ENCODE assay signal across 17 cellular contexts in genomic region chr22:45112136-45112879, GRCh38. TPM values are rescaled to one million over a fixed set of nuclear protein-coding genes. Genes with fewer than 3 reads are reported as not detected.
A peak's percentile ranks its signal among the peaks of the same experiment; 100 is the strongest.
DNase-seq lines count a peak whose midpoint lies in the region; ATAC-seq, FAIRE-seq and TF ChIP-seq lines count a peak whose summit lies in the region.
"Had no signal": no experiment of that assay in that cellular context is flagged by ENCODE, and none has a peak within 500 bp of the region (broad histone marks: within the 10 kb centered on the region; RNA-seq: fewer than 3 reads in every experiment).

No MANE protein-coding gene starts in this region.

- H3K36me3 Mint-ChIP-seq in MCF 10A (ENCODE audit: insufficient read depth, unreplicated experiment), result peaks cover 6% of the 10 kb centered on the region
- H3K36me3 Mint-ChIP-seq in activated CD4-positive, alpha-beta T cell treated with anti-CD3 and anti-CD28 coated beads, Interleukin-2, amount 10 ng/mL, durations not matched to agents 24 days and 14 days (ENCODE audit: low read depth), result no peaks in the 10 kb centered on the region
- H3K36me3 Mint-ChIP-seq: natural killer cell had no signal

- ATAC-seq in upper lobe of right lung, result no peak
- ATAC-seq: natural killer cell had no signal

- H3K9me3 ChIP-seq in breast epithelium (no peaks in the 10 kb centered on the region), fibroblast of lung (ENCODE audit: control insufficient read depth, insufficient read depth, low read depth, low read length) (no peaks in the 10 kb centered on the region), upper lobe of right lung (no peaks in the 10 kb centered on the region)
- H3K9me3 ChIP-seq: prostate gland, SJSA1 had no signal

- peak overlapping the region; percentile 82 for H3K27ac Mint-ChIP-seq in MCF 10A (ENCODE audit: low read depth, unreplicated experiment)
- no peak overlapping the region for H3K27ac Mint-ChIP-seq in activated CD4-positive, alpha-beta T cell treated with anti-CD3 and anti-CD28 coated beads, Interleukin-2, amount 10 ng/mL, durations not matched to agents 24 days and 14 days
- H3K27ac Mint-ChIP-seq: natural killer cell had no signal

- no peak for FAIRE-seq in frontal cortex (lab: Jason Lieb, UNC)

- H3K4me1 Mint-ChIP-seq in MCF 10A (ENCODE audit: insufficient read depth, unreplicated experiment), result peaks cover 5% of the 10 kb centered on the region
- H3K4me1 Mint-ChIP-seq in activated CD4-positive, alpha-beta T cell treated with anti-CD3 and anti-CD28 coated beads, Interleukin-2, amount 10 ng/mL, durations not matched to agents 24 days and 14 days, result no peaks in the 10 kb centered on the region
- H3K4me1 Mint-ChIP-seq: natural killer cell had no signal

- H3K4me3 ChIP-seq in breast epithelium (no peak overlapping the region), fibroblast of lung (replicated peaks in 1 of 4; ENCODE audit: control extremely low read depth in 1 of 4, insufficient read depth in 1 of 4, low read depth in 3 of 4, low read length in 4 of 4) (no peak overlapping the region), upper lobe of right lung (no peak overlapping the region)
- H3K4me3 ChIP-seq: dorsolateral prefrontal cortex, esophagus muscularis mucosa, prostate gland, SJSA1 had no signal

- POLR2A ChIA-PET in MCF 10A (lab: Yijun Ruan, JAX), result interaction anchor here (0.6 to 1.5 kb wide), 3 partner anchors 46 to 356 kb away, joined by 3 to 6 read pairs (median 3); partner anchors contain the start of gene NUP50
- POLR2A ChIA-PET in RWPE1 (lab: Yijun Ruan, JAX; ENCODE audit: low non-redundant PET), result interaction anchor here (0.5 kb wide), 1 partner anchor 51 kb away, joined by 6 read pairs; no protein-coding TSS in a partner anchor

- no peak overlapping the region for H3K4me2 ChIP-seq in fibroblast of lung (ENCODE audit: extremely low read depth, insufficient read depth, low read length)

- no peak for TF ChIP-seq POLR2A in breast epithelium (IDR thresholded peaks at IDR 0.05)

- H3K9ac ChIP-seq in fibroblast of lung (ENCODE audit: insufficient read depth, low read length), result no peak overlapping the region

- no peaks in the 10 kb centered on the region for H3K4me1 ChIP-seq in breast epithelium
- no peaks in the 10 kb centered on the region for H3K4me1 ChIP-seq in fibroblast of lung (ENCODE audit: control insufficient read depth, extremely low read depth, insufficient read depth, low read length)
- H3K4me1 ChIP-seq in upper lobe of right lung, result no peaks in the 10 kb centered on the region
- H3K4me1 ChIP-seq: esophagus muscularis mucosa, prostate gland, SJSA1 had no signal

- no peaks in the 10 kb centered on the region for H4K20me1 ChIP-seq in fibroblast of lung (ENCODE audit: control insufficient read depth, extremely low read depth, insufficient read depth, low read length)

- intact Hi-C loops in MCF 10A (cut with micrococcal nuclease) (no loop called here), breast epithelium (cut with DNase I; ENCODE audit: low total_unique reads) (no loop called here), upper lobe of right lung (cut with DNase I) (no loop called here)
- intact Hi-C loops in activated CD4-positive, alpha-beta T cell treated with anti-CD3 and anti-CD28 coated beads, Interleukin-2, amount 10 ng/mL, durations not matched to agents 24 days and 14 days (cut with micrococcal nuclease), result no loop called here

- H2AFZ ChIP-seq in fibroblast of lung (ENCODE audit: low read length), result no peak overlapping the region

- no TSS peak for BruUV-seq in MCF 10A (replicated peaks; lab: Mats Ljungman, UMichigan)

- DNase-seq in MCF 10A (ENCODE audit: unreplicated experiment) (peak; percentile 69), breast epithelium (ENCODE audit: low spot score in 2 of 2) (no peak), RWPE1 (ENCODE audit: low spot score) (peak; percentile 11), fibroblast of lung (ENCODE audit: low read depth in 2 of 2) (peak; percentile 4 to 29), upper lobe of right lung (peak; percentile 32), NCI-H82 treated with DMSO at 0.1 percent for 48 hours (lab: John Stamatoyannopoulos, UW; ENCODE audit: unreplicated experiment) (no peak), frontal cortex (ENCODE audit: low spot score in 2 of 2) (no peak)
- no peak for DNase-seq in activated CD4-positive, alpha-beta T cell treated with anti-CD3 and anti-CD28 coated beads, Interleukin-2, amount 10 ng/mL, durations not matched to agents 24 days and 14 days
- DNase-seq: dorsolateral prefrontal cortex; natural killer cell; NCI-H1105; NCI-H345; stimulated activated naive CD4-positive, alpha-beta T cell had no signal

- no peak for TF ChIP-seq CTCF in MCF 10A (IDR thresholded peaks at IDR 0.05; ENCODE audit: unreplicated experiment)
- TF ChIP-seq CTCF in breast epithelium (IDR thresholded peaks at IDR 0.05), result no peak
- TF ChIP-seq CTCF in RWPE1 (conservative IDR thresholded peaks at IDR 0.05; ENCODE audit: low read depth), result no peak
- no peak for TF ChIP-seq CTCF in fibroblast of lung (conservative IDR thresholded peaks at IDR 0.05 in 1 of 2, IDR thresholded peaks at IDR 0.05 in 1 of 2; ENCODE audit: low read depth in 1 of 2, low read length in 2 of 2)
- no peak for TF ChIP-seq CTCF in upper lobe of right lung (IDR thresholded peaks at IDR 0.05)

- H3K36me3 ChIP-seq in breast epithelium (no peaks in the 10 kb centered on the region), fibroblast of lung (ENCODE audit: control insufficient read depth, insufficient read depth, low read length) (no peaks in the 10 kb centered on the region), upper lobe of right lung (no peaks in the 10 kb centered on the region)
- H3K36me3 ChIP-seq: esophagus muscularis mucosa, prostate gland, SJSA1 had no signal

- CTCF ChIA-PET in MCF 10A (lab: Yijun Ruan, JAX) (interaction anchor here (2.1 kb wide), 1 partner anchor 17 kb away, joined by 10 read pairs; no protein-coding TSS in a partner anchor), RWPE1 (lab: Yijun Ruan, JAX) (interaction anchor here (0.7 kb wide), 1 partner anchor 512 kb away, joined by 3 read pairs; no protein-coding TSS in a partner anchor)

- H3K27me3 ChIP-seq in breast epithelium (peaks cover 0 to 4% of the 10 kb centered on the region in 2 donors), fibroblast of lung (ENCODE audit: control insufficient read depth, insufficient read depth, low read length) (no peaks in the 10 kb centered on the region), upper lobe of right lung (peaks cover 3% of the 10 kb centered on the region)
- H3K27me3 ChIP-seq: SJSA1 had no signal

- H3K4me3 Mint-ChIP-seq in MCF 10A (ENCODE audit: unreplicated experiment), result no peak overlapping the region
- H3K4me3 Mint-ChIP-seq in activated CD4-positive, alpha-beta T cell treated with anti-CD3 and anti-CD28 coated beads, Interleukin-2, amount 10 ng/mL, durations not matched to agents 24 days and 14 days, result no peak overlapping the region
- H3K4me3 Mint-ChIP-seq: natural killer cell had no signal

- H3K9me3 Mint-ChIP-seq in MCF 10A (ENCODE audit: unreplicated experiment), result peaks cover 13% of the 10 kb centered on the region
- no peaks in the 10 kb centered on the region for H3K9me3 Mint-ChIP-seq in activated CD4-positive, alpha-beta T cell treated with anti-CD3 and anti-CD28 coated beads, Interleukin-2, amount 10 ng/mL, durations not matched to agents 24 days and 14 days
- H3K9me3 Mint-ChIP-seq: natural killer cell had no signal

- no peaks in the 10 kb centered on the region for H3K79me2 ChIP-seq in fibroblast of lung (ENCODE audit: control insufficient read depth, insufficient read depth, low read length)

- H3K27ac ChIP-seq in breast epithelium (no peak overlapping the region), RWPE1 (peak overlapping the region; percentile 49), fibroblast of lung (ENCODE audit: insufficient read depth, low read length) (no peak overlapping the region), upper lobe of right lung (no peak overlapping the region)
- H3K27ac ChIP-seq: 22Rv1, dorsolateral prefrontal cortex, esophagus muscularis mucosa, prostate gland, SJSA1 had no signal

- no peaks in the 10 kb centered on the region for H3K27me3 Mint-ChIP-seq in MCF 10A (ENCODE audit: insufficient read depth, unreplicated experiment)
- H3K27me3 Mint-ChIP-seq in activated CD4-positive, alpha-beta T cell treated with anti-CD3 and anti-CD28 coated beads, Interleukin-2, amount 10 ng/mL, durations not matched to agents 24 days and 14 days, result peaks cover 8% of the 10 kb centered on the region

RNA-seq across cellular contexts. Expression of gene NUP50, which starts 51.4 kb away (rescaled TPM):
- total RNA-seq in MCF 10A (2022) (70.3 and 72.5 TPM in 2 replicates), breast epithelium (10 to 100 TPM; 40.6 to 53.9 (median 49.2) TPM), fibroblast of lung (29.2 and 32.6 TPM in 2 replicates), upper lobe of right lung (51.5 TPM), frontal cortex (56.3 TPM)
- 17.4 and 33.5 TPM in 2 replicates for polyA plus RNA-seq in fibroblast of lung
- 19.4 and 30.3 TPM in 2 replicates for polyA plus RNA-seq in fibroblast of lung (2012)
- 13.2 and 24.7 TPM in 2 replicates for polyA minus RNA-seq in fibroblast of lung (ENCODE audit: low replicate concordance)
- 167 and 168 TPM in 2 replicates for total RNA-seq in activated CD4-positive, alpha-beta T cell treated with anti-CD3 and anti-CD28 coated beads, Interleukin-2, amount 10 ng/mL, durations not matched to agents 24 days and 14 days

Comparison
In these comparisons a context has a peak if more than half of its experiments do, and no peak if none do; other contexts are left out.
1. DNase-seq: peak in MCF 10A (single experiment), RWPE1 (single experiment), fibroblast of lung (2 of 2) and upper lobe of right lung (single experiment); none in breast epithelium (0 of 2), NCI-H82 treated with DMSO at 0.1 percent for 48 hours (single experiment), frontal cortex (0 of 2) and activated CD4-positive, alpha-beta T cell treated with anti-CD3 and anti-CD28 coated beads, Interleukin-2, amount 10 ng/mL, durations not matched to agents 24 days and 14 days (single experiment).